Comparison of ENCODE assay signal across 8 cellular contexts in the genomic region with DNA sequence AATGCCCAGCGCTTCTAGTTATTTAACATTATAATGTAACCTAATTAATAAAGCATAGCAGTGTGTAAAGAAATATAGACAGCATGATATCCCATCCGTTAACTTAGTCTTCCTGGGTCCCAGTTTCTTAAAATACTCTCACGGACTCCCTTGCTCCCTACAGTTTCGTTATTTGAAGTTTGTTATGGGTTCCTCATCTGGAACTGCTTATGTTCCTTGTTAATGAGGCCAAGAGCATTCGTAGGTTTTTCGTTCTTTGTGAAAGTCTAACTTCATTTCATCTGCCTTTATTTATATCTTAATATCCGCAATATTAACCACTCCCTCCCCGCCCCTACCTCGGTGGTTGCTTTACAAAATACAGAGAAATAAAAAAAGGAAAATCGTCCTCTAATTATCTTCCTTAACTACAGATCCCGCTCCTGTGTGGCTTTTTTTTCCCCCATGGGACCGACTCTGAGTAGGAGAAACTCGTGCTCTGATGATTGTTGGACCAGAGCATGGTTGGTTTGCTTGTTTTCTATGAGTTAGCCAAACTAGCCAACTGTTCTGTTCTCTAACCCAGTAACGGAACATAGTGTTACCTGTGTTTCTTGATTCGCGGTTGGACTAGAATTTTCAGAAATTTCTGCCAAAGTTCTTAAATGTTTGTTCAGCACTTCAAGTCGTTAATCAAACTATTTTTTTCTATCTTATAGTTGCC. TPM values are rescaled to one million over a fixed set of nuclear protein-coding genes. Genes with fewer than 3 reads are reported as not detected.
DNase-seq lines count a peak whose midpoint lies in the region; ATAC-seq and TF ChIP-seq lines count a peak whose summit lies in the region.

No MANE protein-coding gene starts in this region.

- H3K4me3 Mint-ChIP-seq in activated naive CD8-positive, alpha-beta T cell treated with anti-CD3 and anti-CD28 coated beads, Interleukin-2, amount 10 ng/mL, durations not matched to agents 7 days and 5 days = peak overlapping the region; percentile 93

- H3K9me3 Mint-ChIP-seq in activated naive CD8-positive, alpha-beta T cell treated with anti-CD3 and anti-CD28 coated beads, Interleukin-2, amount 10 ng/mL, durations not matched to agents 7 days and 5 days = no peaks in the 10 kb centered on the region

- H3K27me3 ChIP-seq in BJ (ENCODE audit: control insufficient read depth, insufficient read depth, low read length) (no peaks in the 10 kb centered on the region), iPS DF 6.9 (ENCODE audit: control insufficient read depth, insufficient read depth, low read length) (no peaks in the 10 kb centered on the region)

- H3K36me3 ChIP-seq in BJ (ENCODE audit: control insufficient read depth, insufficient read depth, low read length) = no peaks in the 10 kb centered on the region; the same call in 1 of the 2 replicates
- H3K36me3 ChIP-seq in iPS DF 6.9 (ENCODE audit: control insufficient read depth, insufficient read depth, low read length) = peaks cover 2% of the 10 kb centered on the region; the same call in 1 of the 2 replicates

- TF ChIP-seq CTCF in BJ (IDR thresholded peaks at IDR 0.05; ENCODE audit: insufficient read depth, low read depth, low read length) = no peak

- H3K4me1 ChIP-seq in iPS DF 6.9 (ENCODE audit: control insufficient read depth, insufficient read depth, low read length) = no peaks in the 10 kb centered on the region; the same call in 1 of the 2 replicates

- H3K36me3 Mint-ChIP-seq in activated naive CD8-positive, alpha-beta T cell treated with anti-CD3 and anti-CD28 coated beads, Interleukin-2, amount 10 ng/mL, durations not matched to agents 7 days and 5 days = peaks cover 22% of the 10 kb centered on the region

- no peak for ATAC-seq in activated naive CD8-positive, alpha-beta T cell treated with anti-CD3 and anti-CD28 coated beads, Interleukin-2, amount 10 ng/mL, durations not matched to agents 7 days and 5 days (ENCODE audit: low read depth)
- ATAC-seq in HG03354 (IDR thresholded peaks at IDR 0.05; ENCODE audit: poor library complexity, severe bottlenecking, unreplicated experiment) (no peak), HG03175 (IDR thresholded peaks at IDR 0.05; ENCODE audit: unreplicated experiment) (no peak)

- H3K9me3 ChIP-seq in iPS DF 6.9 (ENCODE audit: control insufficient read depth, insufficient read depth, low read length) = no peaks in the 10 kb centered on the region

- POLR2A ChIA-PET in BJ (lab: Charles Lee) = no interaction called here
- POLR2A ChIA-PET in activated naive CD8-positive, alpha-beta T cell treated with anti-CD3 and anti-CD28 coated beads, Interleukin-2, amount 10 ng/mL, durations not matched to agents 7 days and 5 days (lab: Charles Lee) = no interaction called here

- peaks cover 57% of the 10 kb centered on the region for H3K4me1 Mint-ChIP-seq in activated naive CD8-positive, alpha-beta T cell treated with anti-CD3 and anti-CD28 coated beads, Interleukin-2, amount 10 ng/mL, durations not matched to agents 7 days and 5 days

- WGBS in iPS DF 6.9 (ENCODE audit: insufficient coverage, insufficient read length) = no CpG with 5 or more reads among the region's 17 CpGs

- no peaks in the 10 kb centered on the region for H3K27me3 Mint-ChIP-seq in activated naive CD8-positive, alpha-beta T cell treated with anti-CD3 and anti-CD28 coated beads, Interleukin-2, amount 10 ng/mL, durations not matched to agents 7 days and 5 days

- no peak overlapping the region for H3K27ac ChIP-seq in iPS DF 6.9 (ENCODE audit: low read length)
- peak overlapping the region in 20 of 21 experiments; percentile 84 to 99 (median 94) for H3K27ac ChIP-seq in skin epidermis

- H3K4me3 ChIP-seq in BJ (ENCODE audit: low read depth, low read length) (peak overlapping the region; percentile 97), iPS DF 6.9 (ENCODE audit: low read length) (peak overlapping the region; percentile 84; the same call in 1 of the 2 replicates), skin epidermis (peak overlapping the region; percentile 64 to 100 (median 97))

- DNase-seq in BJ (ENCODE audit: low read depth) (no peak), HT1080 (ENCODE audit: low read depth) (peak; percentile 12), iPS DF 6.9 (ENCODE audit: low read depth, low spot score) (no peak), NCI-H1092 treated with DMSO at 0.1 percent for 48 hours (lab: John Stamatoyannopoulos, UW) (no peak)
- no peak for DNase-seq in activated naive CD8-positive, alpha-beta T cell treated with anti-CD3 and anti-CD28 coated beads, Interleukin-2, amount 10 ng/mL, durations not matched to agents 7 days and 5 days

- CTCF ChIA-PET in BJ (lab: Yijun Ruan, JAX) = no interaction called here

- H3K27ac Mint-ChIP-seq in activated naive CD8-positive, alpha-beta T cell treated with anti-CD3 and anti-CD28 coated beads, Interleukin-2, amount 10 ng/mL, durations not matched to agents 7 days and 5 days = peak overlapping the region; percentile 96

RNA-seq across cellular contexts. Expression of gene ADPRM, which starts 0.9 kb away (rescaled TPM):
- 10.8 and 19.7 TPM in 2 replicates for polyA plus RNA-seq in BJ (2011; rRNA removed)
- polyA minus RNA-seq in BJ (2011; rRNA and poly(A)+ RNA removed) = 5.8 and 6.1 TPM in 2 replicates
- total RNA-seq in HT1080 (2014; rRNA removed; shearing (Covaris generic)) = 10.1 and 10.2 TPM in 2 replicates
- polyA plus RNA-seq in HT1080 (2015; cell fraction: cytosol; rRNA removed) = 9.9 and 11.7 TPM in 2 replicates
- 8.9 and 9.2 TPM in 2 replicates for polyA plus RNA-seq in HT1080 (2015; cell fraction: nucleus; rRNA removed)
- 10 to 100 TPM; 19.3 to 23.9 TPM for total RNA-seq in activated naive CD8-positive, alpha-beta T cell treated with anti-CD3 and anti-CD28 coated beads, Interleukin-2, amount 10 ng/mL, durations not matched to agents 7 days and 5 days

RNA-seq across cellular contexts. Expression of gene SCO1, which starts 0.9 kb away (rescaled TPM):
- polyA plus RNA-seq in BJ (2011; rRNA removed) = 21.7 and 31.1 TPM in 2 replicates
- polyA minus RNA-seq in BJ (2011; rRNA and poly(A)+ RNA removed) = 7.3 and 8.6 TPM in 2 replicates
- 78.5 and 118 TPM in 2 replicates for total RNA-seq in HT1080 (2014; rRNA removed; shearing (Covaris generic))
- polyA plus RNA-seq in HT1080 (2015; cell fraction: cytosol; rRNA removed) = 40.0 and 42.4 TPM in 2 replicates
- polyA plus RNA-seq in HT1080 (2015; cell fraction: nucleus; rRNA removed) = 55.2 and 56.2 TPM in 2 replicates
- 10 to 100 TPM; 25.3 to 26.2 TPM for total RNA-seq in activated naive CD8-positive, alpha-beta T cell treated with anti-CD3 and anti-CD28 coated beads, Interleukin-2, amount 10 ng/mL, durations not matched to agents 7 days and 5 days

RNA-seq across cellular contexts. Expression of gene TMEM220, which starts 31.6 kb away (rescaled TPM):
- 12.2 and 20.2 TPM in 2 replicates for polyA plus RNA-seq in BJ (2011; rRNA removed)
- 5.8 and 6.4 TPM in 2 replicates for polyA minus RNA-seq in BJ (2011; rRNA and poly(A)+ RNA removed)
- 0.24 TPM in 1 of 2 replicates, not detected in the other for total RNA-seq in HT1080 (2014; rRNA removed; shearing (Covaris generic))
- 0.36 and 0.51 TPM in 2 replicates for polyA plus RNA-seq in HT1080 (2015; cell fraction: cytosol; rRNA removed)
- 0.18 and 0.46 TPM in 2 replicates for polyA plus RNA-seq in HT1080 (2015; cell fraction: nucleus; rRNA removed)
- total RNA-seq in activated naive CD8-positive, alpha-beta T cell treated with anti-CD3 and anti-CD28 coated beads, Interleukin-2, amount 10 ng/mL, durations not matched to agents 7 days and 5 days = 1 to 10 TPM in 1 of 2 experiments, under 1 TPM in 1; 0.86 to 1.7 TPM

RNA-seq across cellular contexts. Expression of gene MYH3, which starts 41.2 kb away (rescaled TPM):
- polyA plus RNA-seq in BJ (2011; rRNA removed) = 1.3 and 1.8 TPM in 2 replicates
- polyA minus RNA-seq in BJ (2011; rRNA and poly(A)+ RNA removed) = 0.57 and 2.0 TPM in 2 replicates
- 0.66 and 0.97 TPM in 2 replicates for total RNA-seq in HT1080 (2014; rRNA removed; shearing (Covaris generic))
- 0.36 and 0.72 TPM in 2 replicates for polyA plus RNA-seq in HT1080 (2015; cell fraction: cytosol; rRNA removed)
- polyA plus RNA-seq in HT1080 (2015; cell fraction: nucleus; rRNA removed) = 3.8 and 5.6 TPM in 2 replicates
- 1 to 10 TPM; 3.6 to 6.0 TPM for total RNA-seq in activated naive CD8-positive, alpha-beta T cell treated with anti-CD3 and anti-CD28 coated beads, Interleukin-2, amount 10 ng/mL, durations not matched to agents 7 days and 5 days
